In genomic region chr18:48446582-48447225, GRCh38 we compare ENCODE assay signal across 1 cellular context.
A peak's percentile ranks its signal among the peaks of the same experiment; 100 is the strongest.
TF ChIP-seq lines count a peak whose summit lies in the region.

No MANE protein-coding gene starts in this region.

TF ChIP-seq in HepG2, 621 proteins besides CTCF, POLR2A, EP300 and RAD21 (continued from another document and continues in another):
- TF ChIP-seq, protein P1, sequence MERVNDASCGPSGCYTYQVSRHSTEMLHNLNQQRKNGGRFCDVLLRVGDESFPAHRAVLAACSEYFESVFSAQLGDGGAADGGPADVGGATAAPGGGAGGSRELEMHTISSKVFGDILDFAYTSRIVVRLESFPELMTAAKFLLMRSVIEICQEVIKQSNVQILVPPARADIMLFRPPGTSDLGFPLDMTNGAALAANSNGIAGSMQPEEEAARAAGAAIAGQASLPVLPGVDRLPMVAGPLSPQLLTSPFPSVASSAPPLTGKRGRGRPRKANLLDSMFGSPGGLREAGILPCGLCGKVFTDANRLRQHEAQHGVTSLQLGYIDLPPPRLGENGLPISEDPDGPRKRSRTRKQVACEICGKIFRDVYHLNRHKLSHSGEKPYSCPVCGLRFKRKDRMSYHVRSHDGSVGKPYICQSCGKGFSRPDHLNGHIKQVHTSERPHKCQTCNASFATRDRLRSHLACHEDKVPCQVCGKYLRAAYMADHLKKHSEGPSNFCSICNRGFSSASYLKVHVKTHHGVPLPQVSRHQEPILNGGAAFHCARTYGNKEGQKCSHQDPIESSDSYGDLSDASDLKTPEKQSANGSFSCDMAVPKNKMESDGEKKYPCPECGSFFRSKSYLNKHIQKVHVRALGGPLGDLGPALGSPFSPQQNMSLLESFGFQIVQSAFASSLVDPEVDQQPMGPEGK (CRISPR knock-in tag; IDR thresholded peaks at IDR 0.05): 0 out of 2 replicates have a peak, but pooled peaks have one; percentile 19
- TF ChIP-seq CEBPG (CRISPR knock-in tag; IDR thresholded peaks at IDR 0.05): peak; percentile 22; the same call in 1 of the 2 replicates
- no peak for TF ChIP-seq HES4 (CRISPR knock-in tag; IDR thresholded peaks at IDR 0.05; ENCODE audit: borderline replicate concordance)
- TF ChIP-seq ATF2 (CRISPR knock-in tag; IDR thresholded peaks at IDR 0.05): no peak
- TF ChIP-seq MIXL1 (CRISPR knock-in tag; IDR thresholded peaks at IDR 0.05): 0 out of 2 replicates have a peak, but pooled peaks have one; percentile 23
- peak; percentile 74; the same call in 1 of the 2 replicates for TF ChIP-seq ZNF788 (CRISPR knock-in tag; IDR thresholded peaks at IDR 0.05; ENCODE audit: borderline replicate concordance)
- peak; percentile 66; the same call in 1 of the 2 replicates for TF ChIP-seq SRF (IDR thresholded peaks at IDR 0.05; ENCODE audit: low read depth, low read length)
- no peak for TF ChIP-seq POGK (CRISPR knock-in tag; conservative IDR thresholded peaks at IDR 0.05)
- TF ChIP-seq ZNF280B (CRISPR knock-in tag; IDR thresholded peaks at IDR 0.05; ENCODE audit: borderline replicate concordance): 0 out of 2 replicates have a peak, but pooled peaks have one; percentile 57
- TF ChIP-seq LCORL (IDR thresholded peaks at IDR 0.05): no peak
- peak; percentile 62; the same call in 1 of the 2 replicates for TF ChIP-seq LCORL (CRISPR knock-in tag; IDR thresholded peaks at IDR 0.05)
- TF ChIP-seq KDM2A (CRISPR knock-in tag; IDR thresholded peaks at IDR 0.05; ENCODE audit: borderline replicate concordance, low read depth): peak; percentile 68
- peak; percentile 16 for TF ChIP-seq HNRNPLL (IDR thresholded peaks at IDR 0.05; ENCODE audit: low read depth, low read length, poor library complexity, severe bottlenecking)
- TF ChIP-seq, protein P2, sequence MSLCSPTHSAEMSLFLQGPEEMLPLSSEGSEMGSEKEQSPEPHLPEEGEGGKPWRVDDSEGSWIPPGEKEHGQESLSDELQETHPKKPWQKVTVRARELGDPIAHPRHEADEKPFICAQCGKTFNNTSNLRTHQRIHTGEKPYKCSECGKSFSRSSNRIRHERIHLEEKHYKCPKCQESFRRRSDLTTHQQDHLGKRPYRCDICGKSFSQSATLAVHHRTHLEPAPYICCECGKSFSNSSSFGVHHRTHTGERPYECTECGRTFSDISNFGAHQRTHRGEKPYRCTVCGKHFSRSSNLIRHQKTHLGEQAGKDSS (CRISPR knock-in tag; IDR thresholded peaks at IDR 0.05; ENCODE audit: borderline replicate concordance, low read depth): peak; percentile 61; the same call in 1 of the 2 replicates
- TF ChIP-seq ZNF124 (CRISPR knock-in tag; IDR thresholded peaks at IDR 0.05): peak; percentile 55; the same call in 1 of the 2 replicates
- TF ChIP-seq, protein P3, sequence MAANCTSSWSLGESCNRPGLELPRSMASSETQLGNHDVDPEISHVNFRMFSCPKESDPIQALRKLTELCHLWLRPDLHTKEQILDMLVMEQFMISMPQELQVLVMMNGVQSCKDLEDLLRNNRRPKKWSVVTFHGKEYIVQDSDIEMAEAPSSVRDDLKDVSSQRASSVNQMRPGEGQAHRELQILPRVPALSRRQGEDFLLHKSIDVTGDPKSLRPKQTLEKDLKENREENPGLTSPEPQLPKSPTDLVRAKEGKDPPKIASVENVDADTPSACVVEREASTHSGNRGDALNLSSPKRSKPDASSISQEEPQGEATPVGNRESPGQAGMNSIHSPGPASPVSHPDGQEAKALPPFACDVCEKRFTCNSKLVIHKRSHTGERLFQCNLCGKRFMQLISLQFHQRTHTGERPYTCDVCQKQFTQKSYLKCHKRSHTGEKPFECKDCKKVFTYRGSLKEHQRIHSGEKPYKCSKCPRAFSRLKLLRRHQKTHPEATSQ (CRISPR knock-in tag; IDR thresholded peaks at IDR 0.05; ENCODE audit: borderline replicate concordance): 0 out of 2 replicates have a peak, but pooled peaks have one; percentile 40
- no peak for TF ChIP-seq WIZ (CRISPR knock-in tag; IDR thresholded peaks at IDR 0.05)
- TF ChIP-seq SALL1 (CRISPR knock-in tag; IDR thresholded peaks at IDR 0.05): peak; percentile 79
- TF ChIP-seq FOXA3 (CRISPR knock-in tag; IDR thresholded peaks at IDR 0.05): 0 out of 2 replicates have a peak, but pooled peaks have one; percentile 10
- TF ChIP-seq HOXA3 (CRISPR knock-in tag; IDR thresholded peaks at IDR 0.05): peak; percentile 54; the same call in 1 of the 2 replicates
- TF ChIP-seq ZFP82 (CRISPR knock-in tag; IDR thresholded peaks at IDR 0.05; ENCODE audit: borderline replicate concordance): no peak
- TF ChIP-seq ZXDC (CRISPR knock-in tag; IDR thresholded peaks at IDR 0.05): no peak
- TF ChIP-seq HDAC6 (IDR thresholded peaks at IDR 0.05; ENCODE audit: low read depth, low read length): no peak
- 0 out of 2 replicates have a peak, but pooled peaks have one; percentile 59 for TF ChIP-seq DMAP1 (CRISPR knock-in tag; IDR thresholded peaks at IDR 0.05)
- TF ChIP-seq FOXA1 (IDR thresholded peaks at IDR 0.05): no peak
- 0 out of 2 replicates have a peak, but pooled peaks have one; percentile 12 for TF ChIP-seq FOXA1 (CRISPR knock-in tag; IDR thresholded peaks at IDR 0.05)
- peak; percentile 47; the same call in 1 of the 2 replicates for TF ChIP-seq SPEN (CRISPR knock-in tag; IDR thresholded peaks at IDR 0.05; ENCODE audit: low read depth)
- TF ChIP-seq ERF (CRISPR knock-in tag; IDR thresholded peaks at IDR 0.05): 0 out of 2 replicates have a peak, but pooled peaks have one; percentile 28
- 0 out of 2 replicates have a peak, but pooled peaks have one; percentile 32 for TF ChIP-seq BHLHE40 (IDR thresholded peaks at IDR 0.05; ENCODE audit: low read length)
- TF ChIP-seq KDM6A (CRISPR knock-in tag; IDR thresholded peaks at IDR 0.05; ENCODE audit: low read depth): no peak
- TF ChIP-seq SMAD3 (CRISPR knock-in tag; IDR thresholded peaks at IDR 0.05): no peak
- no peak for TF ChIP-seq MED8 (CRISPR knock-in tag; IDR thresholded peaks at IDR 0.05; ENCODE audit: insufficient replicate concordance)
- TF ChIP-seq NONO (IDR thresholded peaks at IDR 0.05): no peak
- peak; percentile 66 for TF ChIP-seq NONO (CRISPR knock-in tag; conservative IDR thresholded peaks at IDR 0.05)
- TF ChIP-seq FOSL2 (CRISPR knock-in tag; IDR thresholded peaks at IDR 0.05): peak; percentile 19; the same call in 1 of the 2 replicates
- no peak for TF ChIP-seq ZNF317 (CRISPR knock-in tag; IDR thresholded peaks at IDR 0.05)
- TF ChIP-seq MYPOP (CRISPR knock-in tag; IDR thresholded peaks at IDR 0.05): peak; percentile 18; the same call in 1 of the 2 replicates
- TF ChIP-seq HIVEP1 (CRISPR knock-in tag; IDR thresholded peaks at IDR 0.05): 0 out of 2 replicates have a peak, but pooled peaks have one; percentile 38
- TF ChIP-seq ZNF235 (CRISPR knock-in tag; IDR thresholded peaks at IDR 0.05; ENCODE audit: borderline replicate concordance): 0 out of 2 replicates have a peak, but pooled peaks have one; percentile 45
- TF ChIP-seq HHEX (CRISPR knock-in tag; IDR thresholded peaks at IDR 0.05): no peak
- TF ChIP-seq ZNF660 (CRISPR knock-in tag; IDR thresholded peaks at IDR 0.05; ENCODE audit: borderline replicate concordance, low read depth): no peak
- peak; percentile 58 for TF ChIP-seq MAX (IDR thresholded peaks at IDR 0.05)
- TF ChIP-seq DR1 (CRISPR knock-in tag; IDR thresholded peaks at IDR 0.05): no peak
- TF ChIP-seq KLF16 (CRISPR knock-in tag; IDR thresholded peaks at IDR 0.05): no peak
- TF ChIP-seq SOX13 (IDR thresholded peaks at IDR 0.05): no peak
- TF ChIP-seq SOX13 (CRISPR knock-in tag; conservative IDR thresholded peaks at IDR 0.05 in 1 of 2, IDR thresholded peaks at IDR 0.05 in 1 of 2): 0 out of 4 replicates have a peak, but pooled peaks of 1 of the 2 experiments have one; percentile 9
- peak; percentile 56 for TF ChIP-seq YY1 (IDR thresholded peaks at IDR 0.05; ENCODE audit: insufficient read depth, insufficient replicate concordance, low read depth, low read length)
- peak; percentile 48; the same call in 1 of the 2 replicates for TF ChIP-seq KMT2A (CRISPR knock-in tag; IDR thresholded peaks at IDR 0.05)
- no peak for TF ChIP-seq TOE1 (CRISPR knock-in tag; IDR thresholded peaks at IDR 0.05)
- TF ChIP-seq SNAPC2 (CRISPR knock-in tag; IDR thresholded peaks at IDR 0.05): peak; percentile 54; the same call in 1 of the 2 replicates
- TF ChIP-seq NRL (CRISPR knock-in tag; IDR thresholded peaks at IDR 0.05; ENCODE audit: borderline replicate concordance): 0 out of 2 replicates have a peak, but pooled peaks have one; percentile 55
- 0 out of 2 replicates have a peak, but pooled peaks have one; percentile 22 for TF ChIP-seq MED1 (CRISPR knock-in tag; IDR thresholded peaks at IDR 0.05)
- no peak for TF ChIP-seq GRHL1 (CRISPR knock-in tag; conservative IDR thresholded peaks at IDR 0.05)
- TF ChIP-seq STAG1 (CRISPR knock-in tag; IDR thresholded peaks at IDR 0.05): peak; percentile 88
- TF ChIP-seq NR2F2 (IDR thresholded peaks at IDR 0.05; ENCODE audit: borderline replicate concordance, low read depth): no peak
